In genomic region chr6:79946773-79947190, GRCh38 we compare ENCODE assay signal across 8 cellular contexts. TPM values are rescaled to one million over a fixed set of nuclear protein-coding genes. Genes with fewer than 3 reads are reported as not detected.
DNase-seq lines count a peak whose midpoint lies in the region; ATAC-seq and TF ChIP-seq lines count a peak whose summit lies in the region.

No MANE protein-coding gene starts in this region.

- TF ChIP-seq CTCF in Peyer's patch (IDR thresholded peaks at IDR 0.05): no peak
- no peak for TF ChIP-seq CTCF in MCF 10A (IDR thresholded peaks at IDR 0.05; ENCODE audit: unreplicated experiment)

- H3K4me2 ChIP-seq in skeletal muscle satellite cell (ENCODE audit: low read length): peak overlapping the region; percentile 88

- CTCF ChIA-PET in MCF 10A (lab: Yijun Ruan, JAX): interaction anchor here (0.6 to 1.7 kb wide), 16 partner anchors 9 to 321 kb away, joined by 3 to 10 read pairs (median 4); no protein-coding TSS in a partner anchor

- H3K9me3 Mint-ChIP-seq in MCF 10A (ENCODE audit: unreplicated experiment): no peaks in the 10 kb centered on the region

- H3K36me3 Mint-ChIP-seq in MCF 10A (ENCODE audit: insufficient read depth, unreplicated experiment): no peaks in the 10 kb centered on the region

- intact Hi-C loops in MCF 10A (cut with micrococcal nuclease): loop anchor here (2.0 kb wide), 1 partner anchor 78 kb away; no protein-coding TSS in a partner anchor

- H3K4me3 Mint-ChIP-seq in MCF 10A (ENCODE audit: unreplicated experiment): peak overlapping the region; percentile 95

- H3K9ac ChIP-seq in iPS-20b (ENCODE audit: low read depth, low read length) (peak overlapping the region; percentile 45; the same call in 1 of the 2 replicates), skeletal muscle satellite cell (ENCODE audit: low read depth, low read length) (peak overlapping the region; percentile 81)

- no peaks in the 10 kb centered on the region for H3K9me3 ChIP-seq in Peyer's patch
- no peaks in the 10 kb centered on the region for H3K9me3 ChIP-seq in iPS-20b (ENCODE audit: insufficient read depth, low read depth, low read length)
- H3K9me3 ChIP-seq in skeletal muscle satellite cell (replicated peaks; ENCODE audit: low read length): no peaks in the 10 kb centered on the region

- peaks cover 0 to 22% (median 4%) of the 10 kb centered on the region in 4 donors for H3K4me1 ChIP-seq in Peyer's patch
- H3K4me1 ChIP-seq in iPS-20b (ENCODE audit: insufficient read depth, low read length): peaks cover 22% of the 10 kb centered on the region
- peaks cover 13% of the 10 kb centered on the region for H3K4me1 ChIP-seq in skeletal muscle satellite cell (ENCODE audit: control insufficient read depth, insufficient read depth, low read length)

- H3K27me3 ChIP-seq in Peyer's patch (no peaks in the 10 kb centered on the region), iPS-20b (ENCODE audit: insufficient read depth, low read length) (peaks cover 14% of the 10 kb centered on the region), skeletal muscle satellite cell (ENCODE audit: control insufficient read depth, insufficient read depth, low read length) (peaks cover 6% of the 10 kb centered on the region)

- BruUV-seq in MCF 10A (replicated peaks; lab: Mats Ljungman, UMichigan): no TSS peak

- H3K27ac ChIP-seq in Peyer's patch (peak overlapping the region in 1 of 4 donors; percentile 44), iPS-20b (ENCODE audit: low read length) (no peak overlapping the region)

- peak; percentile 26 for ATAC-seq in HG02885 (IDR thresholded peaks at IDR 0.05; ENCODE audit: poor library complexity, unreplicated experiment)

- DNase-seq in NCI-H524 (lab: John Stamatoyannopoulos, UW): peak; percentile 46 to 50
- DNase-seq in NCI-H524 treated with DMSO at 0.1 percent for 48 hours (lab: John Stamatoyannopoulos, UW): no peak
- DNase-seq in Peyer's patch: no peak
- peak; percentile 41 for DNase-seq in MCF 10A (ENCODE audit: unreplicated experiment)
- DNase-seq in GM19238 (ENCODE audit: insufficient read length, low spot score): no peak

- peak overlapping the region; percentile 36 to 56 (median 53) for H3K4me3 ChIP-seq in Peyer's patch
- H3K4me3 ChIP-seq in iPS-20b (ENCODE audit: low read length): peak overlapping the region; percentile 89
- peak overlapping the region; percentile 93 for H3K4me3 ChIP-seq in skeletal muscle satellite cell (ENCODE audit: low read length)

- H3K4me1 Mint-ChIP-seq in MCF 10A (ENCODE audit: insufficient read depth, unreplicated experiment): peaks cover 17% of the 10 kb centered on the region

- H3K27me3 Mint-ChIP-seq in MCF 10A (ENCODE audit: insufficient read depth, unreplicated experiment): no peaks in the 10 kb centered on the region

- H3K27ac Mint-ChIP-seq in MCF 10A (ENCODE audit: low read depth, unreplicated experiment): peak overlapping the region; percentile 65

- H3K36me3 ChIP-seq in Peyer's patch: no peaks in the 10 kb centered on the region
- no peaks in the 10 kb centered on the region for H3K36me3 ChIP-seq in iPS-20b (ENCODE audit: insufficient read depth, low read depth, low read length)
- H3K36me3 ChIP-seq in skeletal muscle satellite cell (ENCODE audit: insufficient read depth, low read length): no peaks in the 10 kb centered on the region

- TF ChIP-seq POLR2A in Peyer's patch (IDR thresholded peaks at IDR 0.05): no peak

- POLR2A ChIA-PET in MCF 10A (lab: Yijun Ruan, JAX): interaction anchor here (0.6 to 2.8 kb wide), 10 partner anchors 30 to 89 kb away, joined by 3 to 23 read pairs (median 4); no protein-coding TSS in a partner anchor

RNA-seq across cellular contexts. Expression of gene ELOVL4, which starts 0.6 kb away (rescaled TPM):
- total RNA-seq in Peyer's patch (1 to 10 TPM in 1 of 4 donors, under 1 TPM in 2, not detected in 1; 0.67 to 1.1 (median 0.85) TPM), MCF 10A (2022) (6.2 and 9.6 TPM in 2 replicates)
- 7.6 and 9.9 TPM in 2 replicates for total RNA-seq in skeletal muscle satellite cell (2012; rRNA removed)

RNA-seq across cellular contexts. Expression of gene TTK, which starts 57.7 kb away (rescaled TPM):
- 1 to 10 TPM in 3 of 4 donors, under 1 TPM in 1; 0.94 to 5.9 (median 4.1) TPM for total RNA-seq in Peyer's patch
- total RNA-seq in MCF 10A (2022): 11.9 and 19.1 TPM in 2 replicates
- 17.5 and 18.8 TPM in 2 replicates for total RNA-seq in skeletal muscle satellite cell (2012; rRNA removed)

Comparison
In these comparisons a context has a peak if more than half of its experiments do, and no peak if none do; other contexts are left out.
1. DNase-seq: peak in NCI-H524 (2 of 2) and MCF 10A (single experiment); none in NCI-H524 treated with DMSO at 0.1 percent for 48 hours (single experiment), Peyer's patch (0 of 3) and GM19238 (single experiment).
2. Peak in every context shown above with its lines, with median percentiles within 50 percentile points of each other: H3K4me3 ChIP-seq.